Comparison of ENCODE assay signal across 7 cellular contexts in the genomic region with DNA sequence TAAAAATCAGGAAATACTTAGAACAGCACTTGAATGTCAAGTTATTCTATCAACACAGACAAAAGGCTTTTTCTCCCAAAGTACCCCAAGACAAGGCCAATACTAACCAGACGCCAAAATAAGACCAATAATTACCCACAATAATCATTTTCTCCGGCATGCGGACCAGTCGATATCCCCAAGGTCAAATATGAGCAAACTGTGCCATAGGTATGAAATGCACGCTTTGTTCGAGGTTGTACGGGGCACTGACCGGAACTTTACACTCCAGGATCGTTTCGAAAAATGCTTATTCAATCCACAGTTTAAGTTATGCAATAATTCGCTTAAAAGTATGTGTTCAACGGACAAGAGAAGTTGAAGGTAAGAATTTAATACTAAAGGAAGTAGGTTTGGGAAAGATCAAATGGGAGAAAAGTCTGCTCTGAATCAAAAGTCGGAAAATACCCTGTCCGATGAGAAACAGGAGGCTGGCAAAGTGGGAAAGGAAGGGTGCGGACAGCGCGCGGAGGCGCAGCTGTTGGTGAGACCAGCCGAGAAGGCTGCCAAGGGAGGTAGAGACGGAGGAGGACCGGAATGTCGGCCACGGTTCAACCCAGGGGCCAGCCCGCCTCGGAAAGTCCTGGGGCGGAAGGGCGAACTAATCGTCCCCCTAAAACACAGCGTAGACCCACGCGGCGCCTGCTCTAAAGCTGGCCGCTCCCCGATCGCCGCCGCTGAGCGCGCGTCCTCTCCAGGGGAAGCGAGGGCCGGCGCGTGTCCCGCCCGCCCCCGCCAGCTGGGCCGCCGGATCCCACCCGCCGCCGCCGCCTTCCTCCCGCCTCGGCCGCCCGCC. TPM values are rescaled to one million over a fixed set of nuclear protein-coding genes. Genes with fewer than 3 reads are reported as not detected.
DNase-seq lines count a peak whose midpoint lies in the region; ATAC-seq lines count a peak whose summit lies in the region.

No MANE protein-coding gene starts in this region.

- H3K4me3 ChIP-seq in skeletal muscle tissue (ENCODE audit: low read length in 3 of 3): peak overlapping the region; percentile 80 to 90 (median 89)

- peak overlapping the region; percentile 82 to 89 (median 84) for H3K9ac ChIP-seq in skeletal muscle tissue (ENCODE audit: low read depth in 1 of 3, low read length in 3 of 3)

- H3K9me3 ChIP-seq in skeletal muscle tissue (ENCODE audit: control insufficient read depth in 3 of 3, low read length in 3 of 3): no peaks in the 10 kb centered on the region

- peak; percentile 31 for ATAC-seq in GM19452 (IDR thresholded peaks at IDR 0.05; ENCODE audit: unreplicated experiment)
- ATAC-seq in HG03457 (IDR thresholded peaks at IDR 0.05; ENCODE audit: unreplicated experiment): peak; percentile 17

- H3K27me3 ChIP-seq in skeletal muscle tissue (ENCODE audit: control insufficient read depth in 3 of 3, insufficient read depth in 3 of 3, low read length in 3 of 3): no peaks in the 10 kb centered on the region

- H3K36me3 ChIP-seq in skeletal muscle tissue (ENCODE audit: control insufficient read depth in 3 of 3, insufficient read depth in 3 of 3, low read length in 3 of 3): peaks cover 0 to 4% (median 0%) of the 10 kb centered on the region in 3 donors

- peak overlapping the region; percentile 94 for H3K27ac ChIP-seq in skeletal muscle tissue (ENCODE audit: low read depth, low read length)

- peaks cover 16 to 34% (median 19%) of the 10 kb centered on the region in 3 donors for H3K4me1 ChIP-seq in skeletal muscle tissue (ENCODE audit: control insufficient read depth in 3 of 3, insufficient read depth in 3 of 3, low read length in 3 of 3)

- DNase-seq in Daoy (ENCODE audit: low read depth): peak; percentile 87
- DNase-seq in NOMO-1 treated with DMSO at 0.1 percent for 48 hours (lab: John Stamatoyannopoulos, UW; ENCODE audit: unreplicated experiment): peak; percentile 46
- peak; percentile 25 for DNase-seq in brain pericyte (ENCODE audit: low read depth, low spot score)
- peak; percentile 76 for DNase-seq in iPS-NIHi7 (ENCODE audit: extremely low spot score)

RNA-seq across cellular contexts. Expression of a gene that starts 0.8 kb away (rescaled TPM):
- 0.24 and 0.63 TPM in 2 replicates for total RNA-seq in Daoy (2014; rRNA removed; shearing (Covaris generic))
- 1.0 TPM for total RNA-seq in skeletal muscle tissue

RNA-seq across cellular contexts. Expression of a gene that starts 1.0 kb away (rescaled TPM):
- 81.4 and 84.1 TPM in 2 replicates for total RNA-seq in Daoy (2014; rRNA removed; shearing (Covaris generic))
- 20.9 TPM for total RNA-seq in skeletal muscle tissue

RNA-seq across cellular contexts. Expression of a gene that starts 26.3 kb away (rescaled TPM):
- 185 and 205 TPM in 2 replicates for total RNA-seq in Daoy (2014; rRNA removed; shearing (Covaris generic))
- total RNA-seq in skeletal muscle tissue: 20.9 TPM

Comparison
In these comparisons a context has a peak if more than half of its experiments do, and no peak if none do; other contexts are left out.
1. Peak in every context shown above with its lines: DNase-seq, ATAC-seq, H3K4me3 ChIP-seq and H3K27ac ChIP-seq.
2. DNase-seq: peak in every context shown above with its lines; median percentile 87 in Daoy; 76 in iPS-NIHi7; 46 in NOMO-1 treated with DMSO at 0.1 percent for 48 hours; 25 in brain pericyte.